ENCODE assay signal across 11 cellular contexts in the genomic region with DNA sequence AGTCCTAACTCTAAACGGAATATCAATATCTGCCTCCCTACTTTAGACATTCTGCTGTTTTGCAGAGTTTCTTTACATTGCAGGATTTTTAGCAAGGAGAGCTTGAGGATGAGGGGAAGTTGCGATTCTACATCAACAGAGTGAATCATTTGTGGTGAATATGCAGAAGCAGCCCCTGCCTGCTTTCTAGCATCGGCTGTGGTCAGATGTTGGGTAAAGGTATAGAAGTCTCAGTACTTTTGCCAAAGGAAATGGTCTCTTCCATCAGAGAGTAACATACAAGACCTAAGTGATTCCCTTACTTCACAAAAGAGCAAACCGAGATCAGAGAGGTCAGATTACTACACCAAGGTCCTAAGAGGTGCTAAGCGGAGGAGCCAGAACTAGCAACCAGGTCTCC. TPM values are rescaled to one million over a fixed set of nuclear protein-coding genes. Genes with fewer than 3 reads are reported as not detected.
DNase-seq lines count a peak whose midpoint lies in the region; ATAC-seq and TF ChIP-seq lines count a peak whose summit lies in the region.
"Had no signal": no experiment of that assay in that cellular context is flagged by ENCODE, and none has a peak within 500 bp of the region (broad histone marks: within the 10 kb centered on the region; RNA-seq: fewer than 3 reads in every experiment).

No MANE protein-coding gene starts in this region.

- peaks cover 12% of the 10 kb centered on the region for H3K4me1 Mint-ChIP-seq in neural progenitor cell

- H3K27ac ChIP-seq in neural progenitor cell (no peak overlapping the region), caudate nucleus (ENCODE audit: low read depth, low read length) (no peak overlapping the region)
- H3K27ac ChIP-seq: cardiac muscle cell had no signal

- H2AFZ ChIP-seq in neural progenitor cell (replicated peaks), result no peak overlapping the region

- H3K27me3 Mint-ChIP-seq in neural progenitor cell (ENCODE audit: insufficient read depth, low read depth), result peaks cover 2% of the 10 kb centered on the region

- H3K27me3 ChIP-seq in neural progenitor cell, result no peaks in the 10 kb centered on the region
- H3K27me3 ChIP-seq: cardiac muscle cell had no signal

- peaks cover 5% of the 10 kb centered on the region for H3K36me3 Mint-ChIP-seq in neural progenitor cell

- ATAC-seq in GM21723 (IDR thresholded peaks at IDR 0.05; ENCODE audit: unreplicated experiment) (peak; percentile 38), sciatic nerve (peak; percentile 11)

- no peaks in the 10 kb centered on the region for H3K9me3 Mint-ChIP-seq in neural progenitor cell
- H3K9me3 Mint-ChIP-seq: T-helper 1 cell treated with Interleukin-12 subunit alpha and Interleukin-12 subunit beta and Interleukin-4 antibody, amounts not matched to agents 30 μg/mL and 1 μg/mL, for 36 hours had no signal

- TF ChIP-seq CTCF in epithelial cell of esophagus (IDR thresholded peaks at IDR 0.05; ENCODE audit: insufficient read depth, low read depth, low read length, missing control alignments) (no peak), neural progenitor cell (IDR thresholded peaks at IDR 0.05) (no peak), GM20000 (IDR thresholded peaks at IDR 0.05; ENCODE audit: extremely low read depth, missing control alignments) (no peak)

- DNase-seq in NOMO-1 treated with DMSO at 0.1 percent for 48 hours (lab: John Stamatoyannopoulos, UW; ENCODE audit: unreplicated experiment) (peak; percentile 89), epithelial cell of esophagus (ENCODE audit: low read depth) (peak; percentile 29), sciatic nerve (ENCODE audit: low spot score) (no peak), neural progenitor cell (ENCODE audit: low spot score) (no peak), caudate nucleus (lab: John Stamatoyannopoulos, UW) (no peak), DMS53 treated with DMSO at 0.1 percent for 48 hours (lab: John Stamatoyannopoulos, UW; ENCODE audit: unreplicated experiment) (no peak), GM20000 (ENCODE audit: low spot score) (no peak)
- DNase-seq: NCI-H510A treated with DMSO at 0.1 percent for 48 hours had no signal

- H3K4me3 ChIP-seq in epithelial cell of esophagus (ENCODE audit: low read length) (no peak overlapping the region), neural progenitor cell (no peak overlapping the region)
- H3K4me3 ChIP-seq: cardiac muscle cell had no signal

- H4K20me1 ChIP-seq in neural progenitor cell (ENCODE audit: low read depth), result no peaks in the 10 kb centered on the region

- H3K27ac Mint-ChIP-seq in neural progenitor cell, result no peak overlapping the region
- H3K27ac Mint-ChIP-seq: T-helper 1 cell treated with Interleukin-12 subunit alpha and Interleukin-12 subunit beta and Interleukin-4 antibody, amounts not matched to agents 30 μg/mL and 1 μg/mL, for 36 hours had no signal

- H3K9me3 ChIP-seq in neural progenitor cell (ENCODE audit: low read depth), result no peaks in the 10 kb centered on the region

- no peaks in the 10 kb centered on the region for H3K36me3 ChIP-seq in neural progenitor cell

- H3K4me3 Mint-ChIP-seq in neural progenitor cell, result no peak overlapping the region
- H3K4me3 Mint-ChIP-seq: T-helper 1 cell treated with Interleukin-12 subunit alpha and Interleukin-12 subunit beta and Interleukin-4 antibody, amounts not matched to agents 30 μg/mL and 1 μg/mL, for 36 hours had no signal

- H3K4me1 ChIP-seq in neural progenitor cell, result peaks cover 6% of the 10 kb centered on the region

- H3K9ac ChIP-seq in neural progenitor cell, result no peak overlapping the region

- intact Hi-C loops in sciatic nerve (cut with DNase I), result no loop called here

- no peaks in the 10 kb centered on the region for H3F3A ChIP-seq in neural progenitor cell (ENCODE audit: low read depth)

- no peak overlapping the region for H3K4me2 ChIP-seq in neural progenitor cell

- H3K79me2 ChIP-seq in neural progenitor cell (ENCODE audit: low read depth), result no peaks in the 10 kb centered on the region

RNA-seq across cellular contexts. Expression of gene ST3GAL6, which starts 15.2 kb away (rescaled TPM):
- total RNA-seq in sciatic nerve (25.1 TPM), neural progenitor cell (ENCODE audit: low replicate concordance) (13.5 and 18.6 TPM in 2 replicates)

Comparison
In these comparisons a context has a peak if more than half of its experiments do, and no peak if none do; other contexts are left out.
1. DNase-seq: peak in NOMO-1 treated with DMSO at 0.1 percent for 48 hours (single experiment) and epithelial cell of esophagus (single experiment); none in sciatic nerve (single experiment), neural progenitor cell (single experiment), caudate nucleus (0 of 61), DMS53 treated with DMSO at 0.1 percent for 48 hours (single experiment) and GM20000 (single experiment).